Comparison of ENCODE assay signal across 15 cellular contexts in genomic region chr17:36085710-36086268, GRCh38. TPM values are rescaled to one million over a fixed set of nuclear protein-coding genes. Genes with fewer than 3 reads are reported as not detected.
DNase-seq lines count a peak whose midpoint lies in the region; ATAC-seq and TF ChIP-seq lines count a peak whose summit lies in the region.
"Had no signal": no experiment of that assay in that cellular context is flagged by ENCODE, and none has a peak within 500 bp of the region (broad histone marks: within the 10 kb centered on the region; RNA-seq: fewer than 3 reads in every experiment).

No MANE protein-coding gene starts in this region.

- POLR2A ChIA-PET in MCF 10A (lab: Yijun Ruan, JAX) (interaction anchor here (0.6 kb wide), 1 partner anchor 13 kb away, joined by 3 read pairs; no protein-coding TSS in a partner anchor), WTC11 (lab: Charles Lee) (no interaction called here)

- H3K4me3 ChIP-seq in breast epithelium: no peak overlapping the region
- no peak overlapping the region for H3K4me3 ChIP-seq in Peyer's patch
- H3K4me3 ChIP-seq: PC-9 had no signal

- CTCF ChIA-PET in MCF 10A (lab: Yijun Ruan, JAX): interaction anchor here (0.6 to 1.4 kb wide), 2 partner anchors 13 to 110 kb away, joined by 3 to 4 read pairs; no protein-coding TSS in a partner anchor
- CTCF ChIA-PET in WTC11 (lab: Charles Lee): interaction anchor here (1.5 to 2.2 kb wide), 2 partner anchors 13 to 117 kb away, joined by 7 to 15 read pairs; no protein-coding TSS in a partner anchor

- no peak overlapping the region for H3K4me3 Mint-ChIP-seq in MCF 10A (ENCODE audit: unreplicated experiment)
- no peak overlapping the region for H3K4me3 Mint-ChIP-seq in WTC11
- H3K4me3 Mint-ChIP-seq in mesothelial cell of epicardium: no peak overlapping the region
- H3K4me3 Mint-ChIP-seq: activated T-cell treated with anti-CD3 and anti-CD28 coated beads, Interleukin-2, amount 50 U/mL, for 4 hours; brain had no signal

- H3K27me3 Mint-ChIP-seq in MCF 10A (ENCODE audit: insufficient read depth, unreplicated experiment): peaks cover 72% of the 10 kb centered on the region
- no peaks in the 10 kb centered on the region; the same call in 1 of the 2 replicates for H3K27me3 Mint-ChIP-seq in WTC11 (ENCODE audit: low read depth)
- H3K27me3 Mint-ChIP-seq in mesothelial cell of epicardium (ENCODE audit: low read depth): peaks cover 47% of the 10 kb centered on the region

- H3K4me1 ChIP-seq in breast epithelium (no peaks in the 10 kb centered on the region), Peyer's patch (peaks cover 0 to 7% (median 0%) of the 10 kb centered on the region in 4 donors)

- ATAC-seq in WTC11 (no peak), left cardiac atrium (peak; percentile 60 to 63)
- ATAC-seq: activated T-cell treated with anti-CD3 and anti-CD28 coated beads, Interleukin-2, amount 50 U/mL, for 4 hours had no signal

- H3K27ac ChIP-seq in breast epithelium (no peak overlapping the region), Peyer's patch (peak overlapping the region in 1 of 4 donors; percentile 30)
- H3K27ac ChIP-seq: PC-9 had no signal

- H3K27me3 ChIP-seq in breast epithelium (no peaks in the 10 kb centered on the region), Peyer's patch (no peaks in the 10 kb centered on the region)

- TF ChIP-seq CTCF in MCF 10A (IDR thresholded peaks at IDR 0.05; ENCODE audit: unreplicated experiment): no peak
- TF ChIP-seq CTCF in breast epithelium (IDR thresholded peaks at IDR 0.05): no peak
- no peak for TF ChIP-seq CTCF in WTC11 (IDR thresholded peaks at IDR 0.05)
- no peak for TF ChIP-seq CTCF in Peyer's patch (IDR thresholded peaks at IDR 0.05)
- TF ChIP-seq CTCF in mesothelial cell of epicardium (IDR thresholded peaks at IDR 0.05; ENCODE audit: unreplicated experiment): no peak

- intact Hi-C loops in MCF 10A (cut with micrococcal nuclease): no loop called here
- intact Hi-C loops in breast epithelium (cut with DNase I; ENCODE audit: low total_unique reads): no loop called here
- intact Hi-C loops in left cardiac atrium (cut with DNase I): no loop called here

- no peaks in the 10 kb centered on the region for H3K36me3 Mint-ChIP-seq in MCF 10A (ENCODE audit: insufficient read depth, unreplicated experiment)
- H3K36me3 Mint-ChIP-seq in WTC11: no peaks in the 10 kb centered on the region
- no peaks in the 10 kb centered on the region for H3K36me3 Mint-ChIP-seq in mesothelial cell of epicardium
- H3K36me3 Mint-ChIP-seq: brain had no signal

- H3K4me1 Mint-ChIP-seq in MCF 10A (ENCODE audit: insufficient read depth, unreplicated experiment) (no peaks in the 10 kb centered on the region), WTC11 (peaks cover 28% of the 10 kb centered on the region), mesothelial cell of epicardium (no peaks in the 10 kb centered on the region)
- H3K4me1 Mint-ChIP-seq: brain had no signal

- no peaks in the 10 kb centered on the region for H3K9me3 Mint-ChIP-seq in MCF 10A (ENCODE audit: unreplicated experiment)
- no peaks in the 10 kb centered on the region for H3K9me3 Mint-ChIP-seq in WTC11
- no peaks in the 10 kb centered on the region for H3K9me3 Mint-ChIP-seq in mesothelial cell of epicardium
- H3K9me3 Mint-ChIP-seq: activated T-cell treated with anti-CD3 and anti-CD28 coated beads, Interleukin-2, amount 50 U/mL, for 4 hours; brain had no signal

- H3K9me3 ChIP-seq in breast epithelium (no peaks in the 10 kb centered on the region), Peyer's patch (no peaks in the 10 kb centered on the region)

- BruUV-seq in MCF 10A (replicated peaks; lab: Mats Ljungman, UMichigan): no TSS peak

- DNase-seq in MCF 10A (ENCODE audit: unreplicated experiment) (peak; percentile 54), breast epithelium (ENCODE audit: low spot score in 2 of 2) (no peak), WTC11 (ENCODE audit: low spot score) (no peak), left cardiac atrium (no peak), stromal cell of bone marrow (ENCODE audit: low read depth) (peak; percentile 7), Peyer's patch (no peak), mesothelial cell of epicardium (ENCODE audit: low spot score in 2 of 2, unreplicated experiment in 2 of 2) (no peak), SW 1271 (lab: John Stamatoyannopoulos, UW) (no peak)
- DNase-seq: activated T-cell treated with anti-CD3 and anti-CD28 coated beads, Interleukin-2, amount 50 U/mL, for 4 hours; erythroblast; NCI-H2081 treated with DMSO at 0.1 percent for 48 hours; PC-9; stimulated activated CD4-positive, alpha-beta T cell treated with anti-CD3 and anti-CD28 coated beads, Interleukin-4, amount 100 ng/mL, for 1 hour had no signal

- H3K36me3 ChIP-seq in breast epithelium (no peaks in the 10 kb centered on the region), Peyer's patch (no peaks in the 10 kb centered on the region)

- H3K27ac Mint-ChIP-seq in MCF 10A (ENCODE audit: low read depth, unreplicated experiment) (no peak overlapping the region), WTC11 (0 out of 2 replicates have a peak overlapping the region, but pooled peaks have one; percentile 21), mesothelial cell of epicardium (no peak overlapping the region)
- H3K27ac Mint-ChIP-seq: brain had no signal

- TF ChIP-seq POLR2A in breast epithelium (IDR thresholded peaks at IDR 0.05): no peak
- TF ChIP-seq POLR2A in Peyer's patch (IDR thresholded peaks at IDR 0.05): no peak

TF ChIP-seq in WTC11, 78 proteins besides CTCF, POLR2A, EP300 and RAD21 (continues in another document):
- no peak for TF ChIP-seq ESRRA (CRISPR knock-in tag; IDR thresholded peaks at IDR 0.05; ENCODE audit: borderline replicate concordance)
- no peak for TF ChIP-seq ATF3 (CRISPR knock-in tag; conservative IDR thresholded peaks at IDR 0.05)
- no peak for TF ChIP-seq ERG (CRISPR knock-in tag; IDR thresholded peaks at IDR 0.05)
- no peak for TF ChIP-seq USF1 (CRISPR knock-in tag; IDR thresholded peaks at IDR 0.05)
- TF ChIP-seq ZNF512 (CRISPR knock-in tag; IDR thresholded peaks at IDR 0.05; ENCODE audit: borderline replicate concordance): no peak
- TF ChIP-seq ETV6 (CRISPR knock-in tag; IDR thresholded peaks at IDR 0.05): no peak

RNA-seq across cellular contexts. Expression of gene CCL3, which starts 4.2 kb away (rescaled TPM):
- total RNA-seq in MCF 10A (2022) (not detected in 2 replicates), breast epithelium (10 to 100 TPM in 1 of 3 donors, under 1 TPM in 1, not detected in 1; 0.96 to 10.8 TPM), WTC11 (2021) (0.44 to 0.72 TPM (median 0.55 TPM) in 3 replicates), left cardiac atrium (1 to 10 TPM in 1 of 2 donors, under 1 TPM in 1; 0.82 to 1.1 TPM), Peyer's patch (1 to 10 TPM in 1 of 4 donors, under 1 TPM in 1, not detected in 2; 0.80 to 5.8 TPM), mesothelial cell of epicardium (not detected in 3 replicates)
- total RNA-seq: A673, PC-9 had no signal

RNA-seq across cellular contexts. Expression of gene CCL4, which starts 17.8 kb away (rescaled TPM):
- total RNA-seq in MCF 10A (2022) (not detected in 2 replicates), breast epithelium (10 to 100 TPM in 1 of 3 donors, 1 to 10 TPM in 2; 2.6 to 12.0 (median 5.2) TPM), WTC11 (2021) (0.37 to 1.2 TPM (median 0.48 TPM) in 3 replicates), left cardiac atrium (1 to 10 TPM in 1 of 2 donors, under 1 TPM in 1; 0.86 to 2.3 TPM), Peyer's patch (1 to 10 TPM in 2 of 4 donors, not detected in 2; 1.1 to 1.5 TPM), mesothelial cell of epicardium (not detected in 3 replicates)
- total RNA-seq: A673, PC-9 had no signal

RNA-seq across cellular contexts. Expression of gene CCL18, which starts 21.7 kb away (rescaled TPM):
- not detected in 2 replicates for total RNA-seq in MCF 10A (2022)
- total RNA-seq in breast epithelium: 100 to 1,000 TPM in 1 of 3 donors, 1 to 10 TPM in 1, not detected in 1; 1.3 to 116 TPM
- not detected in 3 replicates for total RNA-seq in WTC11 (2021)
- total RNA-seq in left cardiac atrium: 10 to 100 TPM; 10.2 to 16.0 TPM
- total RNA-seq in Peyer's patch: 1 to 10 TPM in 2 of 4 donors, not detected in 2; 3.3 to 3.9 TPM
- not detected in 3 replicates for total RNA-seq in mesothelial cell of epicardium
- total RNA-seq: A673; activated T-cell treated with anti-CD3 and anti-CD28 coated beads, Interleukin-2, amount 50 U/mL, for 4 hours; PC-9 had no signal

Comparison
In these comparisons a context has a peak if more than half of its experiments do, and no peak if none do; other contexts are left out.
1. DNase-seq: peak in MCF 10A (single experiment) and stromal cell of bone marrow (single experiment); none in breast epithelium (0 of 2), WTC11 (single experiment), left cardiac atrium (single experiment), Peyer's patch (0 of 3), mesothelial cell of epicardium (0 of 2) and SW 1271 (0 of 2).